Comparison of ENCODE assay signal across 15 cellular contexts in genomic region chr2:196218109-196218508, GRCh38. TPM values are rescaled to one million over a fixed set of nuclear protein-coding genes. Genes with fewer than 3 reads are reported as not detected.
DNase-seq lines count a peak whose midpoint lies in the region; ATAC-seq lines count a peak whose summit lies in the region.
"Had no signal": no experiment of that assay in that cellular context is flagged by ENCODE, and none has a peak within 500 bp of the region (broad histone marks: within the 10 kb centered on the region; RNA-seq: fewer than 3 reads in every experiment).

No MANE protein-coding gene starts in this region.

- intact Hi-C loops in activated naive CD4-positive, alpha-beta T cell treated with anti-CD3 and anti-CD28 coated beads for 36 hours (cut with micrococcal nuclease): no loop called here
- intact Hi-C loops in left colon (cut with DNase I, micrococcal nuclease): no loop called here
- intact Hi-C loops in right cardiac atrium (cut with DNase I): no loop called here

- no peaks in the 10 kb centered on the region for H3K9me3 ChIP-seq in T-helper 17 cell (ENCODE audit: control insufficient read depth, low read length, poor library complexity, severe bottlenecking)
- H3K9me3 ChIP-seq in right cardiac atrium (ENCODE audit: control insufficient read depth, low read length): no peaks in the 10 kb centered on the region
- H3K9me3 ChIP-seq: Caco-2 had no signal

- ATAC-seq in T-helper 17 cell (no peak), left colon (peak; percentile 56), right cardiac atrium (no peak), HG02870 (IDR thresholded peaks at IDR 0.05; ENCODE audit: unreplicated experiment) (no peak)
- ATAC-seq: GM23338 had no signal

- no peak overlapping the region for H3K27ac ChIP-seq in right cardiac atrium (ENCODE audit: low read length)
- H3K27ac ChIP-seq: PC-9 had no signal

- H3K27me3 Mint-ChIP-seq in activated naive CD4-positive, alpha-beta T cell treated with anti-CD3 and anti-CD28 coated beads for 36 hours (ENCODE audit: low read depth): no peaks in the 10 kb centered on the region
- no peaks in the 10 kb centered on the region for H3K27me3 Mint-ChIP-seq in activated naive CD4-positive, alpha-beta T cell treated with anti-CD3 and anti-CD28 coated beads, Interleukin-2, amount 10 ng/mL, durations not matched to agents 7 days and 5 days
- H3K27me3 Mint-ChIP-seq in T-helper 17 cell: no peaks in the 10 kb centered on the region

- CTCF ChIA-PET in activated naive CD4-positive, alpha-beta T cell treated with anti-CD3 and anti-CD28 coated beads for 36 hours (lab: Charles Lee): interaction anchor here (0.8 to 2.8 kb wide), 5 partner anchors 16 to 47 kb away, joined by 3 to 8 read pairs (median 4); partner anchors contain the start of gene STK17B
- CTCF ChIA-PET in activated naive CD4-positive, alpha-beta T cell treated with anti-CD3 and anti-CD28 coated beads, Interleukin-2, amount 10 ng/mL, durations not matched to agents 7 days and 5 days (lab: Charles Lee): interaction anchor here (0.9 to 4.3 kb wide), 4 partner anchors 12 to 58 kb away, joined by 3 to 30 read pairs (median 5); no protein-coding TSS in a partner anchor

- peak overlapping the region; percentile 56 for H3K27ac Mint-ChIP-seq in activated naive CD4-positive, alpha-beta T cell treated with anti-CD3 and anti-CD28 coated beads for 36 hours
- H3K27ac Mint-ChIP-seq in activated naive CD4-positive, alpha-beta T cell treated with anti-CD3 and anti-CD28 coated beads, Interleukin-2, amount 10 ng/mL, durations not matched to agents 7 days and 5 days: no peak overlapping the region
- peak overlapping the region; percentile 21 for H3K27ac Mint-ChIP-seq in T-helper 17 cell
- H3K27ac Mint-ChIP-seq: GM23338 had no signal

- no peaks in the 10 kb centered on the region for H3K9me3 Mint-ChIP-seq in activated naive CD4-positive, alpha-beta T cell treated with anti-CD3 and anti-CD28 coated beads for 36 hours
- peaks cover 3% of the 10 kb centered on the region for H3K9me3 Mint-ChIP-seq in activated naive CD4-positive, alpha-beta T cell treated with anti-CD3 and anti-CD28 coated beads, Interleukin-2, amount 10 ng/mL, durations not matched to agents 7 days and 5 days
- H3K9me3 Mint-ChIP-seq: GM23338 had no signal

- H3K36me3 Mint-ChIP-seq in activated naive CD4-positive, alpha-beta T cell treated with anti-CD3 and anti-CD28 coated beads for 36 hours (ENCODE audit: low read depth): no peaks in the 10 kb centered on the region
- peaks cover 5% of the 10 kb centered on the region for H3K36me3 Mint-ChIP-seq in activated naive CD4-positive, alpha-beta T cell treated with anti-CD3 and anti-CD28 coated beads, Interleukin-2, amount 10 ng/mL, durations not matched to agents 7 days and 5 days
- no peaks in the 10 kb centered on the region for H3K36me3 Mint-ChIP-seq in T-helper 17 cell (ENCODE audit: low read depth)

- WGBS in right cardiac atrium: 95% methylated on average over 1 of the region's 1 CpG

- DNase-seq in activated naive CD4-positive, alpha-beta T cell treated with anti-CD3 and anti-CD28 coated beads for 36 hours: no peak
- DNase-seq in activated naive CD4-positive, alpha-beta T cell treated with anti-CD3 and anti-CD28 coated beads, Interleukin-2, amount 10 ng/mL, durations not matched to agents 7 days and 5 days: no peak
- no peak for DNase-seq in T-helper 17 cell
- no peak for DNase-seq in left colon
- no peak for DNase-seq in DMS79 (lab: John Stamatoyannopoulos, UW)
- no peak for DNase-seq in right cardiac atrium
- DNase-seq: Caco-2, DMS79 treated with DMSO at 0.1 percent for 48 hours, KBM-7, NCI-H1092 treated with DMSO at 0.1 percent for 48 hours, NCI-H187, NCI-H524 treated with DMSO at 0.1 percent for 48 hours, PC-9 had no signal

- H3K4me1 Mint-ChIP-seq in activated naive CD4-positive, alpha-beta T cell treated with anti-CD3 and anti-CD28 coated beads for 36 hours (ENCODE audit: low read depth): peaks cover 77% of the 10 kb centered on the region
- peaks cover 42% of the 10 kb centered on the region for H3K4me1 Mint-ChIP-seq in activated naive CD4-positive, alpha-beta T cell treated with anti-CD3 and anti-CD28 coated beads, Interleukin-2, amount 10 ng/mL, durations not matched to agents 7 days and 5 days
- peaks cover 21% of the 10 kb centered on the region for H3K4me1 Mint-ChIP-seq in T-helper 17 cell

- no peak overlapping the region for H3K4me3 ChIP-seq in right cardiac atrium (ENCODE audit: low read length)
- H3K4me3 ChIP-seq: GM23338, PC-9 had no signal

- H3K27me3 ChIP-seq in right cardiac atrium (ENCODE audit: control insufficient read depth, insufficient read depth): no peaks in the 10 kb centered on the region

- H3K4me3 Mint-ChIP-seq in activated naive CD4-positive, alpha-beta T cell treated with anti-CD3 and anti-CD28 coated beads for 36 hours: no peak overlapping the region
- H3K4me3 Mint-ChIP-seq in activated naive CD4-positive, alpha-beta T cell treated with anti-CD3 and anti-CD28 coated beads, Interleukin-2, amount 10 ng/mL, durations not matched to agents 7 days and 5 days: no peak overlapping the region
- no peak overlapping the region for H3K4me3 Mint-ChIP-seq in T-helper 17 cell
- H3K4me3 Mint-ChIP-seq: GM23338 had no signal

- H3K4me1 ChIP-seq in right cardiac atrium (ENCODE audit: control insufficient read depth, insufficient read depth, low read length): no peaks in the 10 kb centered on the region
- H3K4me1 ChIP-seq: Caco-2 had no signal

RNA-seq across cellular contexts. Expression of gene STK17B, which starts 46.7 kb away (rescaled TPM):
- total RNA-seq in activated naive CD4-positive, alpha-beta T cell treated with anti-CD3 and anti-CD28 coated beads for 36 hours: 100 to 1,000 TPM; 141 to 143 TPM
- total RNA-seq in T-helper 17 cell: 100 to 1,000 TPM; 417 to 460 TPM
- 10 to 100 TPM; 43.1 to 59.9 TPM for total RNA-seq in left colon
- 1 to 10 TPM; 6.9 to 8.1 (median 7.2) TPM for total RNA-seq in right cardiac atrium
- 3.7 TPM for polyA plus RNA-seq in right cardiac atrium

Comparison
In these comparisons a context has a peak if more than half of its experiments do, and no peak if none do; other contexts are left out.
1. RNA of gene STK17B, which starts 46.7 kb away (total RNA-seq): 417 to 460 TPM in T-helper 17 cell, 141 to 143 TPM in activated naive CD4-positive, alpha-beta T cell treated with anti-CD3 and anti-CD28 coated beads for 36 hours and 43.1 to 59.9 TPM in left colon; 6.9 to 8.1 TPM in right cardiac atrium; every median in the first group is over 4 times any median in the second.